ENCODE assay signal across 29 cellular contexts in the genomic region with DNA sequence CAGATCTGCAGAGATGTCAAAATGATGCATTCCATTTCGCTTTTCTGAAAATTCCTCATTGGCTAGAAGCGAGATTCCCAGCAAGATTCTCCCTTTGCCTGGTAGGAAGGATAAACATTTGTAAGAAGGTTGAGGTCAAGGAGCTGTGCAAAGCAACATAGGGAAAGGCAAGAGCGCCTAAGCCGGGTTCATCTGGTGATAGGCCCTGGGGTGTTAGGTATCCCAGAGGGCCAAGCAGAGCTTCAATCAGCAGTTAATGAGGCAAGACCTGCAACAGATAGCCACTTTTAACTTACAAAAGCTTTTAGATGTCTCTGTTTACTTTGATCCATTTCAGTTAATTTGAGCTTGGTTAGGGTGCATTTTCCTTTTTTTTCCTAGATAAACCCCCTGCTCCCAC.
DNase-seq lines count a peak whose midpoint lies in the region; ATAC-seq and TF ChIP-seq lines count a peak whose summit lies in the region.
"Had no signal": no experiment of that assay in that cellular context is flagged by ENCODE, and none has a peak within 500 bp of the region (broad histone marks: within the 10 kb centered on the region; RNA-seq: fewer than 3 reads in every experiment).

No MANE protein-coding gene starts in this region.

- H3K4me1 Mint-ChIP-seq in WTC11 = peaks cover 16% of the 10 kb centered on the region
- H3K4me1 Mint-ChIP-seq: B cell; CD8-positive, alpha-beta memory T cell; naive B cell had no signal

- peak overlapping the region in 1 of 2 experiments; percentile 33 for H2BK12ac ChIP-seq in mesenchymal stem cell (ENCODE audit: low read length in 2 of 2)

- H3K36me3 ChIP-seq in mesenchymal stem cell (ENCODE audit: control insufficient read depth in 1 of 2, insufficient read depth in 2 of 2, low read depth in 1 of 2, low read length in 2 of 2) = no peaks in the 10 kb centered on the region
- H3K36me3 ChIP-seq: left lung, prostate gland, SJCRH30, tibial artery had no signal

- no peak for TF ChIP-seq CTCF in WTC11 (IDR thresholded peaks at IDR 0.05)

- no peaks in the 10 kb centered on the region for H3K27me3 ChIP-seq in mesenchymal stem cell (ENCODE audit: control insufficient read depth in 1 of 2, insufficient read depth in 1 of 2, low read length in 2 of 2)
- H3K27me3 ChIP-seq: left lung, SJCRH30, tibial artery had no signal

- no peak overlapping the region for H3K4ac ChIP-seq in mesenchymal stem cell (ENCODE audit: low read depth in 1 of 2, low read length in 2 of 2)

- WGBS in mesenchymal stem cell = 30% methylated on average over 4 of the region's 4 CpGs

- H3K18ac ChIP-seq in mesenchymal stem cell (ENCODE audit: low read depth in 1 of 2, low read length in 2 of 2) = peak overlapping the region in 1 of 2 experiments; percentile 22

- H3K4me2 ChIP-seq in mesenchymal stem cell (ENCODE audit: low read length, poor library complexity, severe bottlenecking) = no peak overlapping the region

- no peak overlapping the region for H2BK120ac ChIP-seq in mesenchymal stem cell (ENCODE audit: low read depth, low read length)

- H3K9me3 ChIP-seq in mesenchymal stem cell (ENCODE audit: control insufficient read depth, low read length) = no peaks in the 10 kb centered on the region
- H3K9me3 ChIP-seq: left lung, prostate gland, SJCRH30, tibial artery had no signal

- no peaks in the 10 kb centered on the region for H3K9me3 Mint-ChIP-seq in WTC11
- H3K9me3 Mint-ChIP-seq: activated CD4-positive, alpha-beta T cell treated with anti-CD3 and anti-CD28 coated beads, Interleukin-2, amount 10 ng/mL, durations not matched to agents 24 days and 14 days; activated naive CD4-positive, alpha-beta T cell treated with anti-CD3 and anti-CD28 coated beads, Interleukin-2, amount 50 U/mL, for 72 hours; H9; mesothelial cell of epicardium; naive B cell had no signal

- peak overlapping the region; percentile 75 for H4K8ac ChIP-seq in mesenchymal stem cell (ENCODE audit: low read length)

- no peak overlapping the region for H2BK15ac ChIP-seq in mesenchymal stem cell (ENCODE audit: low read depth, poor library complexity, severe bottlenecking)

- H4K91ac ChIP-seq in mesenchymal stem cell (ENCODE audit: low read length) = no peak overlapping the region

- peak overlapping the region in 1 of 2 experiments; percentile 15 for H3K14ac ChIP-seq in mesenchymal stem cell (ENCODE audit: low read length in 2 of 2)

- no peak overlapping the region for H2BK5ac ChIP-seq in mesenchymal stem cell (ENCODE audit: low read depth, low read length, poor library complexity, severe bottlenecking)

- no peak overlapping the region for H3K27ac ChIP-seq in mesenchymal stem cell (ENCODE audit: low read length, poor library complexity, severe bottlenecking)
- H3K27ac ChIP-seq: left lung, prostate gland, SJCRH30, tibial artery had no signal

- peak; percentile 69 for DNase-seq in ELF-1 (ENCODE audit: low read depth, low spot score)
- peak; percentile 18 to 66 for DNase-seq in NCI-H187 (lab: John Stamatoyannopoulos, UW)
- no peak for DNase-seq in WTC11 (ENCODE audit: low spot score)
- peak; percentile 33 for DNase-seq in mesenchymal stem cell
- no peak for DNase-seq in COR-L47 (lab: John Stamatoyannopoulos, UW)
- no peak for DNase-seq in stimulated activated naive CD8-positive, alpha-beta T cell treated with anti-CD3 and anti-CD28 coated beads, Interleukin-15, Interleukin-2, amounts not matched to agents 100 U/mL and 50 U/mL, for 24 hours
- DNase-seq in NCI-H2107 treated with DMSO at 0.1 percent for 48 hours (lab: John Stamatoyannopoulos, UW; ENCODE audit: unreplicated experiment) = no peak
- DNase-seq: ACHN; activated CD4-positive, alpha-beta T cell treated with anti-CD3 and anti-CD28 coated beads, Interleukin-2, amount 10 ng/mL, durations not matched to agents 24 days and 14 days; activated effector memory CD4-positive, alpha-beta T cell treated with Interleukin-2 at 50 U/mL for 16 hours; amygdala; CD8-positive, alpha-beta memory T cell; effector CD8-positive, alpha-beta T cell; H9; Karpas-422; naive B cell; NCI-H1436 treated with DMSO at 0.1 percent for 48 hours; NCI-H82; nucleus accumbens; SJCRH30; stimulated activated CD4-positive, alpha-beta T cell treated with anti-CD3 and anti-CD28 coated beads, Interleukin-4, amount 100 ng/mL, for 24 hours; T-helper 9 cell; tibial artery had no signal

- ATAC-seq in WTC11 = peak; percentile 47; the same call in 1 of the 2 replicates
- ATAC-seq in stimulated activated naive CD8-positive, alpha-beta T cell treated with anti-CD3 and anti-CD28 coated beads, Interleukin-15, Interleukin-2, amounts not matched to agents 100 U/mL and 50 U/mL, for 24 hours = no peak
- ATAC-seq: activated naive CD4-positive, alpha-beta T cell treated with anti-CD3 and anti-CD28 coated beads, Interleukin-2, amount 50 U/mL, for 72 hours; left lung; sciatic nerve had no signal

- no peak overlapping the region for H2AFZ ChIP-seq in mesenchymal stem cell (ENCODE audit: low read depth, low read length)

- no peak overlapping the region for H3K9ac ChIP-seq in mesenchymal stem cell (ENCODE audit: low read length)

- CTCF ChIA-PET in WTC11 (lab: Charles Lee) = interaction anchor here (1.3 to 3.2 kb wide), 7 partner anchors 10 to 258 kb away, joined by 3 to 24 read pairs (median 4); no protein-coding TSS in a partner anchor

- peaks cover 9% of the 10 kb centered on the region for H3K27me3 Mint-ChIP-seq in WTC11 (ENCODE audit: low read depth)

- H3K4me3 ChIP-seq in mesenchymal stem cell (ENCODE audit: insufficient read depth in 1 of 2, low read depth in 1 of 2, low read length in 2 of 2) = no peak overlapping the region
- H3K4me3 ChIP-seq: left lung, prostate gland, SJCRH30, tibial artery had no signal

- no peak overlapping the region for H3K27ac Mint-ChIP-seq in WTC11
- H3K27ac Mint-ChIP-seq: activated CD4-positive, alpha-beta T cell treated with anti-CD3 and anti-CD28 coated beads, Interleukin-2, amount 10 ng/mL, durations not matched to agents 24 days and 14 days; activated naive CD4-positive, alpha-beta T cell treated with anti-CD3 and anti-CD28 coated beads, Interleukin-2, amount 50 U/mL, for 72 hours; B cell; CD8-positive, alpha-beta memory T cell had no signal

- H3K4me3 Mint-ChIP-seq in WTC11 = no peak overlapping the region
- H3K4me3 Mint-ChIP-seq: activated CD4-positive, alpha-beta T cell treated with anti-CD3 and anti-CD28 coated beads, Interleukin-2, amount 10 ng/mL, durations not matched to agents 24 days and 14 days; B cell; CD8-positive, alpha-beta memory T cell; H9; mesothelial cell of epicardium; naive B cell had no signal

- POLR2A ChIA-PET in WTC11 (lab: Charles Lee) = interaction anchor here (0.5 kb wide), 1 partner anchor 156 kb away, joined by 3 read pairs; no protein-coding TSS in a partner anchor

- peaks cover 5% of the 10 kb centered on the region for H3K4me1 ChIP-seq in mesenchymal stem cell (ENCODE audit: control insufficient read depth, insufficient read depth, low read depth, low read length)
- H3K4me1 ChIP-seq: prostate gland, tibial artery had no signal

- no peaks in the 10 kb centered on the region for H3K79me1 ChIP-seq in mesenchymal stem cell (replicated peaks; ENCODE audit: low read length, poor library complexity, severe bottlenecking)

- no peaks in the 10 kb centered on the region for H3K36me3 Mint-ChIP-seq in WTC11
- H3K36me3 Mint-ChIP-seq: activated naive CD4-positive, alpha-beta T cell treated with anti-CD3 and anti-CD28 coated beads, Interleukin-2, amount 50 U/mL, for 72 hours; CD8-positive, alpha-beta memory T cell; mesothelial cell of epicardium; naive B cell had no signal

- no peak overlapping the region for H3K23ac ChIP-seq in mesenchymal stem cell (ENCODE audit: low read length in 2 of 2)

- H2AK5ac ChIP-seq in mesenchymal stem cell (ENCODE audit: low read length, severe bottlenecking) = no peak overlapping the region

TF ChIP-seq in WTC11, 78 proteins besides CTCF, POLR2A, EP300 and RAD21 (continues in another document):
- no peak for TF ChIP-seq ERG (CRISPR knock-in tag; IDR thresholded peaks at IDR 0.05)
- TF ChIP-seq ZBTB21 (CRISPR knock-in tag; IDR thresholded peaks at IDR 0.05; ENCODE audit: borderline replicate concordance) = no peak
- TF ChIP-seq ZBTB43 (CRISPR knock-in tag; IDR thresholded peaks at IDR 0.05) = no peak
- no peak for TF ChIP-seq NFYB (CRISPR knock-in tag; conservative IDR thresholded peaks at IDR 0.05; ENCODE audit: low read depth)
- TF ChIP-seq GTF2I (CRISPR knock-in tag; conservative IDR thresholded peaks at IDR 0.05) = no peak
- no peak for TF ChIP-seq TEAD4 (CRISPR knock-in tag; IDR thresholded peaks at IDR 0.05)
- no peak for TF ChIP-seq ELF4 (CRISPR knock-in tag; IDR thresholded peaks at IDR 0.05; ENCODE audit: low read depth)

Comparison
In these comparisons a context has a peak if more than half of its experiments do, and no peak if none do; other contexts are left out.
1. DNase-seq: peak in ELF-1 (single experiment), NCI-H187 (2 of 2) and mesenchymal stem cell (single experiment); none in WTC11 (single experiment), COR-L47 (single experiment), stimulated activated naive CD8-positive, alpha-beta T cell treated with anti-CD3 and anti-CD28 coated beads, Interleukin-15, Interleukin-2, amounts not matched to agents 100 U/mL and 50 U/mL, for 24 hours (single experiment) and NCI-H2107 treated with DMSO at 0.1 percent for 48 hours (single experiment).